8 cellular contexts compared by ENCODE assay signal in the genomic region with DNA sequence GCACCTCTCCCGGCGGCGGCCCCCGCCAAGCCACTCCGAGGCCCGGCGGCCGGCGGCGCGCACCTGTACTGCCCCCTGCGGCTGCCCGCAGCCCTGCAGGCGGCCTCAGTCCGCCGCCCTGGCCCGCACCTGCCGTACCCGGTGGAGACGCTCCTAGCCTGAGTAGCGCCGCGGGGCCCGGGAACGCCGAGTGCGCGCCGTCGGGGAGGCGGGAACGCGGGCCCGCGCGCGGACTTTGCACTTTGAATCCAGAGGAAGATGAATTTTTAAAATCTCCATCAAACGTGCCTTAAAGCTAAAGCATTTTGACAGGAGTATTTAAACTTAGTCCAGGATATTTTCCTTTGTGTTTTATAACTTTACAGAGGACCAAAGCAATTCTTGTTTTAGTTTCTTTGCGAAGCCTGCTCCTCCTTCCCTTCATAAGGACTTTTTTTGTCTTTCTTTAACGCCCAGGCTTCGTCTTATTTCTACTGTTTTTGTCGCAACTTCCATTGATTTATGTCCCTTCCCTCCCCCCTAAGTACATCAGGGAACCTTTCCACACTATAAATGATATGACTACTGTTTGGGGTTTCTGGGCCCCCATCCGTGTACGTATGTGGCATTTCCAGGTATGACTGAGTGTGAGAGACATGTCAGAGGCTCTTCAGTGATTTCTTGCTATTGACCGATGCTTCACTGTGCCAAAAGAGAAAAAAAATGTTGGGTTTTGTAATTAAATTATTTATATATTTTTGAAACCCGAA. TPM values are rescaled to one million over a fixed set of nuclear protein-coding genes. Genes with fewer than 3 reads are reported as not detected.
A peak's percentile ranks its signal among the peaks of the same experiment; 100 is the strongest.
DNase-seq lines count a peak whose midpoint lies in the region; ATAC-seq and TF ChIP-seq lines count a peak whose summit lies in the region.

No MANE protein-coding gene starts in this region.

- peaks cover 17 to 39% (median 29%) of the 10 kb centered on the region in 4 donors for H3K4me1 Mint-ChIP-seq in CD4-positive, alpha-beta memory T cell
- H3K4me1 Mint-ChIP-seq in mesothelial cell of epicardium, result peaks cover 22% of the 10 kb centered on the region

- peaks cover 18% of the 10 kb centered on the region for H3K27me3 ChIP-seq in CD4-positive, alpha-beta memory T cell (ENCODE audit: insufficient read depth, low read length)
- H3K27me3 ChIP-seq in breast epithelium, result peaks cover 0 to 61% of the 10 kb centered on the region in 2 donors

- TF ChIP-seq POLR2A in breast epithelium (IDR thresholded peaks at IDR 0.05), result no peak

- H3K27me3 Mint-ChIP-seq in CD4-positive, alpha-beta memory T cell, result peaks cover 39 to 46% of the 10 kb centered on the region in 2 donors
- peaks cover 79% of the 10 kb centered on the region for H3K27me3 Mint-ChIP-seq in mesothelial cell of epicardium (ENCODE audit: low read depth)

- H3K4me3 ChIP-seq in CD4-positive, alpha-beta memory T cell (ENCODE audit: low read length in 2 of 2), result no peak overlapping the region
- H3K4me3 ChIP-seq in breast epithelium, result peak overlapping the region in 2 of 3 donors; percentile 52 to 61

- ATAC-seq in GM19463 (IDR thresholded peaks at IDR 0.05; ENCODE audit: unreplicated experiment) (no peak), HG03565 (IDR thresholded peaks at IDR 0.05; ENCODE audit: unreplicated experiment) (no peak)

- TF ChIP-seq CTCF in breast epithelium (IDR thresholded peaks at IDR 0.05) (peak in 1 of 3 donors; percentile 28), mesothelial cell of epicardium (IDR thresholded peaks at IDR 0.05; ENCODE audit: unreplicated experiment) (peak; percentile 27)

- peak overlapping the region; percentile 24 to 80 (median 48) for H3K4me3 Mint-ChIP-seq in CD4-positive, alpha-beta memory T cell
- peak overlapping the region; percentile 13 for H3K4me3 Mint-ChIP-seq in mesothelial cell of epicardium

- CTCF ChIA-PET in CD4-positive, alpha-beta memory T cell (lab: Charles Lee; ENCODE audit: partially characterized antibody), result no interaction called here

- peaks cover 0 to 6% (median 0%) of the 10 kb centered on the region in 8 donors for H3K9me3 Mint-ChIP-seq in CD4-positive, alpha-beta memory T cell
- H3K9me3 Mint-ChIP-seq in mesothelial cell of epicardium, result peaks cover 4% of the 10 kb centered on the region

- no peak overlapping the region for H3K27ac Mint-ChIP-seq in CD4-positive, alpha-beta memory T cell
- H3K27ac Mint-ChIP-seq in mesothelial cell of epicardium, result no peak overlapping the region

- POLR2A ChIA-PET in CD4-positive, alpha-beta memory T cell (lab: Charles Lee; ENCODE audit: partially characterized antibody), result no interaction called here

- no peaks in the 10 kb centered on the region for H3K36me3 Mint-ChIP-seq in CD4-positive, alpha-beta memory T cell
- peaks cover 2% of the 10 kb centered on the region for H3K36me3 Mint-ChIP-seq in mesothelial cell of epicardium

- H3K9me3 ChIP-seq in CD4-positive, alpha-beta memory T cell (ENCODE audit: control insufficient read depth in 1 of 2, low read length in 2 of 2), result no peaks in the 10 kb centered on the region
- H3K9me3 ChIP-seq in breast epithelium, result no peaks in the 10 kb centered on the region

- no peaks in the 10 kb centered on the region for H3K36me3 ChIP-seq in CD4-positive, alpha-beta memory T cell (ENCODE audit: insufficient read depth, low read length)
- H3K36me3 ChIP-seq in breast epithelium, result no peaks in the 10 kb centered on the region

- intact Hi-C loops in CD4-positive, alpha-beta memory T cell (cut with micrococcal nuclease), result no loop called here
- intact Hi-C loops in breast epithelium (cut with DNase I; ENCODE audit: low total_unique reads), result no loop called here

- no peak overlapping the region for H3K27ac ChIP-seq in CD4-positive, alpha-beta memory T cell (ENCODE audit: low read depth, low read length)
- H3K27ac ChIP-seq in breast epithelium, result no peak overlapping the region

- H3K4me1 ChIP-seq in CD4-positive, alpha-beta memory T cell (ENCODE audit: insufficient read depth, low read length), result peaks cover 10% of the 10 kb centered on the region
- peaks cover 0 to 6% of the 10 kb centered on the region in 2 donors for H3K4me1 ChIP-seq in breast epithelium

- DNase-seq in CD4-positive, alpha-beta memory T cell, result no peak
- DNase-seq in HuH-7 (ENCODE audit: low spot score) (peak; percentile 66), breast epithelium (ENCODE audit: low spot score in 2 of 2) (no peak), mesothelial cell of epicardium (ENCODE audit: low spot score in 2 of 2, unreplicated experiment in 2 of 2) (peak in 1 of 2 experiments; percentile 46), SKM-1 (lab: John Stamatoyannopoulos, UW; ENCODE audit: unreplicated experiment) (no peak), SK-N-DZ (ENCODE audit: low spot score) (no peak)

RNA-seq across cellular contexts. Expression of a gene that starts 2.0 kb away (rescaled TPM):
- total RNA-seq in CD4-positive, alpha-beta memory T cell, result not detected
- not detected for polyA plus RNA-seq in CD4-positive, alpha-beta memory T cell
- total RNA-seq in breast epithelium, result 1 to 10 TPM in 1 of 3 donors, under 1 TPM in 1, not detected in 1; 0.16 to 1.5 TPM
- 0.20 to 0.53 TPM (median 0.41 TPM) in 3 replicates for total RNA-seq in mesothelial cell of epicardium
- polyA plus RNA-seq in SK-N-DZ (2014; cell fraction: cytosol; rRNA removed), result not detected in 2 replicates
- polyA plus RNA-seq in SK-N-DZ (2014; cell fraction: nucleus; rRNA removed), result not detected in 2 replicates

Comparison
In these comparisons a context has a peak if more than half of its experiments do, and no peak if none do; other contexts are left out.
1. H3K4me3 ChIP-seq: peak in breast epithelium (2 of 3); none in CD4-positive, alpha-beta memory T cell (0 of 2).